Comparison of ENCODE assay signal across 7 cellular contexts in the genomic region with DNA sequence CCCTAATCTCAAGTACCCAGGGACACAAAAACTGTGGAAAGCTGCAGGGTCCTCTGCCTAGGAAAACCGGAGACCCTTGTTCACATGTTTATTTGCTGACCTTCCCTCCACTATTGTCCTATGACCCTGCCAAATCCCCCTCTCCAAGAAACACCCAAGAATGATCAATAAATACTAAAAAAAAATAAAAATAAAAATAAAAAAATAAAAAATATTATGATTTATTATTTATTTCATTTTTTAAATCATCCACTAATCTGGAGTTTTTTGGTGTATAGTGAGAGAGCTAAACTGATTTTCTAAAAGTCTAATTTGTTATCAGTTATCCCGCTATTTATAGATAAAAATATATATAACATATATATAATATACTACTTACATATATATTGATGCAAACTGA.
DNase-seq lines count a peak whose midpoint lies in the region; ATAC-seq, FAIRE-seq and TF ChIP-seq lines count a peak whose summit lies in the region.
"Not testable (repeated sequence)": the region's sequence is repeated elsewhere in the genome, so short reads cannot be mapped to it uniquely, and the experiment has no call there.

No MANE protein-coding gene starts in this region.

- not testable (repeated sequence) for H3K27me3 Mint-ChIP-seq in WTC11 (ENCODE audit: low read depth)

- not testable (repeated sequence) for H3K9ac ChIP-seq in kidney (ENCODE audit: low read length in 2 of 2)

- not testable (repeated sequence) for H3K4me3 ChIP-seq in kidney (ENCODE audit: low read length in 2 of 2); pancreas

- intact Hi-C loops in kidney (cut with DNase I); pancreas (cut with DNase I): not testable (repeated sequence)

- H3K4me1 Mint-ChIP-seq in WTC11, result not testable (repeated sequence)

- POLR2A ChIA-PET in WTC11 (lab: Charles Lee), result not testable (repeated sequence)

- H3K27ac ChIP-seq in kidney (ENCODE audit: low read depth in 2 of 2, low read length in 2 of 2); pancreas: not testable (repeated sequence)

- CTCF ChIA-PET in WTC11 (lab: Charles Lee), result not testable (repeated sequence)

- not testable (repeated sequence) for H3K36me3 Mint-ChIP-seq in WTC11

- DNase-seq in RCC 7860 (ENCODE audit: low spot score); WTC11 (ENCODE audit: low spot score); frontal cortex (ENCODE audit: low spot score in 2 of 2); kidney; pancreas: not testable (repeated sequence)

- 82 to 86% methylated on average over 2 of the region's 2 CpGs for WGBS in pancreas, 2 donors

- H3K27me3 ChIP-seq in pancreas, result not testable (repeated sequence)

- H3K36me3 ChIP-seq in kidney (ENCODE audit: control insufficient read depth in 1 of 2, insufficient read depth in 2 of 2, low read length in 2 of 2); pancreas: not testable (repeated sequence)

- FAIRE-seq in A204.1 (lab: Jason Lieb, UNC), result peak; percentile 68
- peak; percentile 14 for FAIRE-seq in RCC 7860 (lab: Jason Lieb, UNC)
- peak; percentile 72 for FAIRE-seq in endometrium (lab: Jason Lieb, UNC)
- peak; percentile 92 for FAIRE-seq in frontal cortex (lab: Jason Lieb, UNC)
- FAIRE-seq in kidney (lab: Jason Lieb, UNC), result peak; percentile 89
- peak; percentile 84 for FAIRE-seq in pancreas (lab: Jason Lieb, UNC)

- H3K4me1 ChIP-seq in kidney (ENCODE audit: control insufficient read depth in 1 of 2, insufficient read depth in 1 of 2, low read depth in 1 of 2, low read length in 2 of 2); pancreas: not testable (repeated sequence)

- TF ChIP-seq CTCF in WTC11 (IDR thresholded peaks at IDR 0.05); kidney (IDR thresholded peaks at IDR 0.05; ENCODE audit: borderline replicate concordance, extremely low read depth, insufficient read depth); pancreas (IDR thresholded peaks at IDR 0.05): not testable (repeated sequence)

- not testable (repeated sequence) for H3K9me3 ChIP-seq in kidney (ENCODE audit: control insufficient read depth in 1 of 2, low read length in 2 of 2); pancreas

- ATAC-seq in WTC11, pancreas: not testable (repeated sequence)

- peaks cover 18% of the 10 kb centered on the region for H3K9me3 Mint-ChIP-seq in WTC11

- not testable (repeated sequence) for H3K27ac Mint-ChIP-seq in WTC11

- H3K4me3 Mint-ChIP-seq in WTC11, result not testable (repeated sequence)

TF ChIP-seq in WTC11, 78 proteins besides CTCF, POLR2A, EP300 and RAD21:
- TF ChIP-seq HMGA2 (CRISPR knock-in tag; IDR thresholded peaks at IDR 0.05), result peak; percentile 93
